ENCODE assay signal across 14 cellular contexts in genomic region chr2:28431741-28432140, GRCh38. TPM values are rescaled to one million over a fixed set of nuclear protein-coding genes. Genes with fewer than 3 reads are reported as not detected.
DNase-seq lines count a peak whose midpoint lies in the region; ATAC-seq and TF ChIP-seq lines count a peak whose summit lies in the region.
"Had no signal": no experiment of that assay in that cellular context is flagged by ENCODE, and none has a peak within 500 bp of the region (broad histone marks: within the 10 kb centered on the region; RNA-seq: fewer than 3 reads in every experiment).

No MANE protein-coding gene starts in this region.

- no peak overlapping the region for H3K18ac ChIP-seq in H9 (ENCODE audit: insufficient read length, low read depth, low read length)

- no peak overlapping the region for H3T11ph ChIP-seq in H9 (ENCODE audit: low read length)

- no peak overlapping the region for H3K4ac ChIP-seq in H9 (ENCODE audit: low read depth, low read length)

- H3K14ac ChIP-seq in H9 (ENCODE audit: insufficient read depth, low read length), result no peak overlapping the region; the same call in 1 of the 2 replicates

- no peaks in the 10 kb centered on the region for H3K9me3 ChIP-seq in H9 (ENCODE audit: control insufficient read depth, low read depth, low read length)
- H3K9me3 ChIP-seq in neutrophil, result no peaks in the 10 kb centered on the region
- no peaks in the 10 kb centered on the region for H3K9me3 ChIP-seq in body of pancreas
- H3K9me3 ChIP-seq in ascending aorta, result no peaks in the 10 kb centered on the region

- peaks cover 80% of the 10 kb centered on the region for H3K4me1 Mint-ChIP-seq in activated CD8-positive, alpha-beta T cell treated with anti-CD3 and anti-CD28 coated beads, Interleukin-2, amount 10 ng/mL, durations not matched to agents 7 days and 5 days (ENCODE audit: low read depth)
- peaks cover 31% of the 10 kb centered on the region for H3K4me1 Mint-ChIP-seq in activated CD8-positive, alpha-beta T cell treated with anti-CD3 and anti-CD28 coated beads for 36 hours (ENCODE audit: low read depth)
- peaks cover 6% of the 10 kb centered on the region in 2 experiments for H3K4me1 Mint-ChIP-seq in H9
- H3K4me1 Mint-ChIP-seq in central memory CD8-positive, alpha-beta T cell, result peaks cover 35% of the 10 kb centered on the region

- H3K4me1 ChIP-seq in H9 (ENCODE audit: insufficient read depth, low read length), result no peaks in the 10 kb centered on the region; the same call in 1 of the 2 replicates
- peaks cover 43 to 46% of the 10 kb centered on the region in 2 experiments for H3K4me1 ChIP-seq in neutrophil (ENCODE audit: control insufficient read depth in 1 of 2, insufficient read depth in 1 of 2, low read depth in 1 of 2, low read length in 1 of 2)
- peaks cover 31% of the 10 kb centered on the region for H3K4me1 ChIP-seq in body of pancreas
- no peaks in the 10 kb centered on the region for H3K4me1 ChIP-seq in ascending aorta

- H3K36me3 Mint-ChIP-seq in activated CD8-positive, alpha-beta T cell treated with anti-CD3 and anti-CD28 coated beads, Interleukin-2, amount 10 ng/mL, durations not matched to agents 7 days and 5 days (ENCODE audit: low read depth), result peaks cover 16% of the 10 kb centered on the region
- H3K36me3 Mint-ChIP-seq in activated CD8-positive, alpha-beta T cell treated with anti-CD3 and anti-CD28 coated beads for 36 hours (ENCODE audit: low read depth), result peaks cover 2% of the 10 kb centered on the region
- H3K36me3 Mint-ChIP-seq in H9 (ENCODE audit: insufficient read depth in 1 of 3, low read depth in 3 of 3), result no peaks in the 10 kb centered on the region; a peak in 2 of 7 replicates
- H3K36me3 Mint-ChIP-seq in central memory CD8-positive, alpha-beta T cell (ENCODE audit: insufficient read depth), result peaks cover 1% of the 10 kb centered on the region

- H3K23ac ChIP-seq in H9 (ENCODE audit: insufficient read length, low read depth, low read length), result no peak overlapping the region

- H3K27me3 ChIP-seq in H9 (ENCODE audit: insufficient read depth, low read length), result no peaks in the 10 kb centered on the region
- no peaks in the 10 kb centered on the region for H3K27me3 ChIP-seq in neutrophil
- no peaks in the 10 kb centered on the region for H3K27me3 ChIP-seq in body of pancreas
- H3K27me3 ChIP-seq in ascending aorta, result no peaks in the 10 kb centered on the region
- H3K27me3 ChIP-seq: BLaER1 treated with 17β-estradiol and CSF1 and Interleukin-3, amounts not matched to agents 10 nM and 100 nM had no signal

- no peaks in the 10 kb centered on the region for H3K23me2 ChIP-seq in H9 (ENCODE audit: insufficient read length, low read depth, low read length, poor library complexity, severe bottlenecking)

- no peak overlapping the region for H2BK20ac ChIP-seq in H9 (ENCODE audit: low read depth, low read length, poor library complexity, severe bottlenecking)

- H4K5ac ChIP-seq in H9 (ENCODE audit: insufficient read length, low read depth, low read length), result no peak overlapping the region

- no peak overlapping the region for H3K56ac ChIP-seq in H9 (ENCODE audit: insufficient read length, low read depth, low read length)

- no peak overlapping the region for H2AFZ ChIP-seq in H9 (ENCODE audit: low read length)
- H2AFZ ChIP-seq: GM23248 had no signal

- H3K27me3 Mint-ChIP-seq in activated CD8-positive, alpha-beta T cell treated with anti-CD3 and anti-CD28 coated beads, Interleukin-2, amount 10 ng/mL, durations not matched to agents 7 days and 5 days (ENCODE audit: low read depth), result no peaks in the 10 kb centered on the region
- no peaks in the 10 kb centered on the region for H3K27me3 Mint-ChIP-seq in activated CD8-positive, alpha-beta T cell treated with anti-CD3 and anti-CD28 coated beads for 36 hours
- H3K27me3 Mint-ChIP-seq in H9 (ENCODE audit: low read depth), result peaks cover 4% of the 10 kb centered on the region; the same call in 1 of the 2 replicates
- no peaks in the 10 kb centered on the region for H3K27me3 Mint-ChIP-seq in central memory CD8-positive, alpha-beta T cell
- H3K27me3 Mint-ChIP-seq: CD4-positive, alpha-beta T cell had no signal

- H3K36me3 ChIP-seq in neutrophil, result no peaks in the 10 kb centered on the region
- no peaks in the 10 kb centered on the region for H3K36me3 ChIP-seq in body of pancreas (replicated peaks in 1 of 2; ENCODE audit: insufficient read depth in 1 of 2, low read depth in 2 of 2)
- no peaks in the 10 kb centered on the region for H3K36me3 ChIP-seq in ascending aorta
- H3K36me3 ChIP-seq: BLaER1 treated with 17β-estradiol and CSF1 and Interleukin-3, amounts not matched to agents 10 nM and 100 nM had no signal

- H3K27ac ChIP-seq in H9 (ENCODE audit: insufficient read length, low read depth, low read length) (no peak overlapping the region), neutrophil (peak overlapping the region; percentile 86), body of pancreas (no peak overlapping the region), ascending aorta (no peak overlapping the region)
- H3K27ac ChIP-seq: BLaER1 treated with 17β-estradiol and CSF1 and Interleukin-3, amounts not matched to agents 10 nM and 100 nM; GM23248 had no signal

- no peaks in the 10 kb centered on the region for H4K20me1 ChIP-seq in H9 (ENCODE audit: control insufficient read depth, insufficient read depth, insufficient read length)
- H4K20me1 ChIP-seq: BLaER1 treated with 17β-estradiol and CSF1 and Interleukin-3, amounts not matched to agents 10 nM and 100 nM had no signal

- no CpG with 5 or more reads among the region's 4 CpGs for WGBS in H9 (ENCODE audit: extremely low coverage, insufficient read length, low lambda C conversion rate)
- 96 to 100% methylated on average over 1 to 4 of the region's 4 CpGs for WGBS in body of pancreas, 2 donors

- no peak overlapping the region for H2AK5ac ChIP-seq in H9 (ENCODE audit: insufficient read length, low read length)

- CTCF ChIA-PET in activated CD8-positive, alpha-beta T cell treated with anti-CD3 and anti-CD28 coated beads, Interleukin-2, amount 10 ng/mL, durations not matched to agents 7 days and 5 days (lab: Charles Lee), result interaction anchor here (1.2 to 1.9 kb wide), 2 partner anchors 12 to 22 kb away, joined by 3 to 8 read pairs; no protein-coding TSS in a partner anchor
- CTCF ChIA-PET in activated CD8-positive, alpha-beta T cell treated with anti-CD3 and anti-CD28 coated beads for 36 hours (lab: Charles Lee), result no interaction called here

- H3K4me2 ChIP-seq in H9 (ENCODE audit: insufficient read depth, insufficient read length, low read length), result no peak overlapping the region

- H3K4me3 Mint-ChIP-seq in activated CD8-positive, alpha-beta T cell treated with anti-CD3 and anti-CD28 coated beads, Interleukin-2, amount 10 ng/mL, durations not matched to agents 7 days and 5 days, result no peak overlapping the region
- H3K4me3 Mint-ChIP-seq in activated CD8-positive, alpha-beta T cell treated with anti-CD3 and anti-CD28 coated beads for 36 hours, result no peak overlapping the region
- H3K4me3 Mint-ChIP-seq in H9, result no peak overlapping the region
- no peak overlapping the region for H3K4me3 Mint-ChIP-seq in central memory CD8-positive, alpha-beta T cell
- H3K4me3 Mint-ChIP-seq: CD4-positive, alpha-beta T cell had no signal

- H2BK5ac ChIP-seq in H9 (ENCODE audit: insufficient read length, low read length), result no peak overlapping the region

- H3K79me2 ChIP-seq in H9 (ENCODE audit: insufficient read depth, low read length), result no peaks in the 10 kb centered on the region

- intact Hi-C loops in activated CD8-positive, alpha-beta T cell treated with anti-CD3 and anti-CD28 coated beads for 36 hours (cut with micrococcal nuclease), result no loop called here
- intact Hi-C loops in body of pancreas (cut with DNase I) (no loop called here), ascending aorta (cut with DNase I) (no loop called here)

- peaks cover 22% of the 10 kb centered on the region for H3K9me3 Mint-ChIP-seq in activated CD8-positive, alpha-beta T cell treated with anti-CD3 and anti-CD28 coated beads, Interleukin-2, amount 10 ng/mL, durations not matched to agents 7 days and 5 days (ENCODE audit: insufficient read depth)
- H3K9me3 Mint-ChIP-seq in activated CD8-positive, alpha-beta T cell treated with anti-CD3 and anti-CD28 coated beads for 36 hours, result peaks cover 13% of the 10 kb centered on the region
- H3K9me3 Mint-ChIP-seq in H9, result peaks cover 6 to 13% of the 10 kb centered on the region in 2 experiments
- H3K9me3 Mint-ChIP-seq in central memory CD8-positive, alpha-beta T cell, result no peaks in the 10 kb centered on the region
- H3K9me3 Mint-ChIP-seq: CD4-positive, alpha-beta T cell had no signal

- no peak overlapping the region for H4K8ac ChIP-seq in H9 (replicated peaks; ENCODE audit: insufficient read length, low read depth, low read length)

- DNase-seq in activated CD8-positive, alpha-beta T cell treated with anti-CD3 and anti-CD28 coated beads, Interleukin-2, amount 10 ng/mL, durations not matched to agents 7 days and 5 days, result no peak
- DNase-seq in activated CD8-positive, alpha-beta T cell treated with anti-CD3 and anti-CD28 coated beads for 36 hours, result no peak
- DNase-seq in H9 (no peak), body of pancreas (no peak), ascending aorta (ENCODE audit: low spot score in 2 of 2) (no peak)
- no peak for DNase-seq in central memory CD8-positive, alpha-beta T cell (ENCODE audit: low spot score in 2 of 2)
- DNase-seq: ACHN; Calu3; CD4-positive, alpha-beta T cell; DMS 273 treated with DMSO at 0.1 percent for 48 hours; GM23248 had no signal

- H3K4me3 ChIP-seq in neutrophil (ENCODE audit: low read depth in 1 of 2, low read length in 1 of 2) (no peak overlapping the region), body of pancreas (no peak overlapping the region), ascending aorta (no peak overlapping the region)
- H3K4me3 ChIP-seq: BLaER1 treated with 17β-estradiol and CSF1 and Interleukin-3, amounts not matched to agents 10 nM and 100 nM; GM23248 had no signal

- ATAC-seq in activated CD8-positive, alpha-beta T cell treated with anti-CD3 and anti-CD28 coated beads, Interleukin-2, amount 10 ng/mL, durations not matched to agents 7 days and 5 days, result no peak
- ATAC-seq in activated CD8-positive, alpha-beta T cell treated with anti-CD3 and anti-CD28 coated beads for 36 hours, result no peak
- ATAC-seq in central memory CD8-positive, alpha-beta T cell (replicated peaks; ENCODE audit: extremely low read depth, poor library complexity, severe bottlenecking), result no peak
- ATAC-seq in GM19023 (IDR thresholded peaks at IDR 0.05; ENCODE audit: unreplicated experiment) (no peak), body of pancreas (no peak)

- no peak overlapping the region for H2BK12ac ChIP-seq in H9 (ENCODE audit: insufficient read length, low read depth, low read length)

- H2BK120ac ChIP-seq in H9 (ENCODE audit: low read depth, low read length, poor library complexity, severe bottlenecking), result no peak overlapping the region

- H3K9ac ChIP-seq in H9 (ENCODE audit: extremely low read depth, insufficient read length, low read length), result no peak overlapping the region
- H3K9ac ChIP-seq: BLaER1 treated with 17β-estradiol and CSF1 and Interleukin-3, amounts not matched to agents 10 nM and 100 nM; GM23248 had no signal

- TF ChIP-seq CTCF in activated CD8-positive, alpha-beta T cell treated with anti-CD3 and anti-CD28 coated beads for 36 hours (IDR thresholded peaks at IDR 0.05), result no peak
- TF ChIP-seq CTCF in H9 (conservative IDR thresholded peaks at IDR 0.05), result no peak
- no peak for TF ChIP-seq CTCF in neutrophil (IDR thresholded peaks at IDR 0.05)
- no peak for TF ChIP-seq CTCF in body of pancreas (IDR thresholded peaks at IDR 0.05)
- TF ChIP-seq CTCF in ascending aorta (IDR thresholded peaks at IDR 0.05), result no peak

- no peak for TF ChIP-seq POLR2A in body of pancreas (IDR thresholded peaks at IDR 0.05)

- no peak overlapping the region for H2BK15ac ChIP-seq in H9 (ENCODE audit: low read depth, low read length)

- no peaks in the 10 kb centered on the region for H3K79me1 ChIP-seq in H9 (ENCODE audit: insufficient read depth, low read depth, low read length, poor library complexity, severe bottlenecking)

- H3K27ac Mint-ChIP-seq in activated CD8-positive, alpha-beta T cell treated with anti-CD3 and anti-CD28 coated beads, Interleukin-2, amount 10 ng/mL, durations not matched to agents 7 days and 5 days, result peak overlapping the region; percentile 90
- H3K27ac Mint-ChIP-seq in activated CD8-positive, alpha-beta T cell treated with anti-CD3 and anti-CD28 coated beads for 36 hours, result no peak overlapping the region
- peak overlapping the region in 2 of 3 experiments; percentile 34 to 57; a peak in 2 of 7 replicates for H3K27ac Mint-ChIP-seq in H9
- peak overlapping the region; percentile 72 for H3K27ac Mint-ChIP-seq in central memory CD8-positive, alpha-beta T cell (ENCODE audit: low read depth)
- H3K27ac Mint-ChIP-seq: CD4-positive, alpha-beta T cell had no signal

- no peak overlapping the region for H4K91ac ChIP-seq in H9 (ENCODE audit: insufficient read length, low read depth, low read length)

- POLR2A ChIA-PET in activated CD8-positive, alpha-beta T cell treated with anti-CD3 and anti-CD28 coated beads, Interleukin-2, amount 10 ng/mL, durations not matched to agents 7 days and 5 days (lab: Charles Lee), result no interaction called here
- POLR2A ChIA-PET in activated CD8-positive, alpha-beta T cell treated with anti-CD3 and anti-CD28 coated beads for 36 hours (lab: Charles Lee), result interaction anchor here (0.9 kb wide), 1 partner anchor 13 kb away, joined by 3 read pairs; no protein-coding TSS in a partner anchor

RNA-seq across cellular contexts. Expression of gene FOSL2, which starts 39.1 kb away (rescaled TPM):
- total RNA-seq in activated CD8-positive, alpha-beta T cell treated with anti-CD3 and anti-CD28 coated beads, Interleukin-2, amount 10 ng/mL, durations not matched to agents 7 days and 5 days, result 10 to 100 TPM; 37.3 to 40.9 TPM
- 100 to 1,000 TPM; 114 to 119 TPM for total RNA-seq in activated CD8-positive, alpha-beta T cell treated with anti-CD3 and anti-CD28 coated beads for 36 hours
- total RNA-seq in H9 (2021), result 7.3 and 7.4 TPM in 2 replicates
- total RNA-seq in body of pancreas, result 10 to 100 TPM; 27.5 to 33.9 TPM
- total RNA-seq in ascending aorta, result 185 TPM
